11 cellular contexts compared by ENCODE assay signal in the genomic region with DNA sequence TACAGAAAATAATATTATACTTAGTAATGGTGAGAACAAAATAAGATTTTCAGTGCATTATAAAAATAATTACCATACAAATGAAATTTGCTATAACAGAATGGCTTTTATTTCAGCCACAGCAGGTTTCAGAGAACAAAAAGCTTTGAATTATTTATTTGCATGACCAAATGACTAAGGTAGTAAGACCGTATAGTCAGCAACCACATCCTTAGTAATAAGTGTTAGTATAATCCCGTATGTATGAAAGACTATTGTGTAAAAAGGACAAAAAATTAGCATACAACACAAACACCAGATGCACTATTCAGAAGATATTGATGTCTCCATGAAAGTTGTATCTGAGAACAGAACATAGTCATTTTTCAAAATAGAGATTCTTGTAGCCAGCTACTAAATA. TPM values are rescaled to one million over a fixed set of nuclear protein-coding genes. Genes with fewer than 3 reads are reported as not detected.
DNase-seq lines count a peak whose midpoint lies in the region; ATAC-seq and TF ChIP-seq lines count a peak whose summit lies in the region.
"Had no signal": no experiment of that assay in that cellular context is flagged by ENCODE, and none has a peak within 500 bp of the region (broad histone marks: within the 10 kb centered on the region; RNA-seq: fewer than 3 reads in every experiment).

No MANE protein-coding gene starts in this region.

- H3K4me1 ChIP-seq in transverse colon (peaks cover 22 to 100% (median 71%) of the 10 kb centered on the region in 4 donors), gastrocnemius medialis (peaks cover 0 to 32% of the 10 kb centered on the region in 2 donors)

- no peak for TF ChIP-seq CTCF in astrocyte of the spinal cord (IDR thresholded peaks at IDR 0.05; ENCODE audit: low read depth, low read length)
- no peak for TF ChIP-seq CTCF in transverse colon (IDR thresholded peaks at IDR 0.05)
- no peak for TF ChIP-seq CTCF in CD14-positive monocyte (IDR thresholded peaks at IDR 0.05)
- TF ChIP-seq CTCF in gastrocnemius medialis (IDR thresholded peaks at IDR 0.05 in 4 of 5, conservative IDR thresholded peaks at IDR 0.05 in 1 of 5): no peak

- H3K9me3 ChIP-seq in transverse colon (no peaks in the 10 kb centered on the region), gastrocnemius medialis (no peaks in the 10 kb centered on the region)

- WGBS in transverse colon (ENCODE audit: low coverage in 1 of 2), 2 donors: 21 to 31% methylated on average over 2 of the region's 2 CpGs

- peak; percentile 59 to 79 for ATAC-seq in activated T-cell treated with anti-CD3 and anti-CD28 coated beads, Interleukin-2, amount 50 U/mL, for 72 hours (replicated peaks in 1 of 2)
- ATAC-seq in HG03135 (IDR thresholded peaks at IDR 0.05; ENCODE audit: unreplicated experiment) (peak; percentile 44), gastrocnemius medialis (no peak)

- H3K27me3 ChIP-seq in transverse colon (no peaks in the 10 kb centered on the region), gastrocnemius medialis (no peaks in the 10 kb centered on the region)

- no peaks in the 10 kb centered on the region for H3K36me3 Mint-ChIP-seq in activated T-cell treated with anti-CD3 and anti-CD28 coated beads, Interleukin-2, amount 50 U/mL, for 72 hours (ENCODE audit: insufficient read depth in 2 of 2)
- peaks cover 2 to 4% of the 10 kb centered on the region in 2 donors for H3K36me3 Mint-ChIP-seq in CD14-positive monocyte

- no peak for DNase-seq in activated T-cell treated with anti-CD3 and anti-CD28 coated beads, Interleukin-2, amount 50 U/mL, for 72 hours
- no peak for DNase-seq in activated T-cell treated with anti-CD3 and anti-CD28 coated beads, Interleukin-2, amount 50 U/mL, for 48 hours
- DNase-seq in astrocyte of the spinal cord (ENCODE audit: low read depth, low spot score) (peak; percentile 76), transverse colon (no peak), CD14-positive monocyte (ENCODE audit: low spot score) (no peak), COLO829 (ENCODE audit: low spot score) (no peak), gastrocnemius medialis (no peak)
- DNase-seq: activated gamma-delta T cell, Karpas-422 had no signal

- H3K9me3 Mint-ChIP-seq in activated T-cell treated with anti-CD3 and anti-CD28 coated beads, Interleukin-2, amount 50 U/mL, for 72 hours: no peaks in the 10 kb centered on the region
- H3K9me3 Mint-ChIP-seq in CD14-positive monocyte: no peaks in the 10 kb centered on the region

- TF ChIP-seq POLR2A in transverse colon (IDR thresholded peaks at IDR 0.05): no peak
- TF ChIP-seq POLR2A in gastrocnemius medialis (IDR thresholded peaks at IDR 0.05): no peak

- in situ Hi-C loops in astrocyte of the spinal cord (cut with HindIII; ENCODE audit: low sequenced_read_pairs): no loop called here
- in situ Hi-C loops in transverse colon (cut with MboI; ENCODE audit: low pct_ligation_motif_present in 1 of 4, low pct_unique_long_range_greater_than_20kb in 1 of 4, low sequenced_read_pairs in 3 of 4): no loop called here
- in situ Hi-C loops in gastrocnemius medialis (cut with MboI; ENCODE audit: low sequenced_read_pairs in 4 of 4): no loop called here

- H3K36me3 ChIP-seq in transverse colon (no peaks in the 10 kb centered on the region), gastrocnemius medialis (no peaks in the 10 kb centered on the region)

- H3K27ac ChIP-seq in transverse colon: peak overlapping the region; percentile 58 to 72 (median 65)
- no peak overlapping the region for H3K27ac ChIP-seq in gastrocnemius medialis

- H3K4me1 Mint-ChIP-seq in activated T-cell treated with anti-CD3 and anti-CD28 coated beads, Interleukin-2, amount 50 U/mL, for 72 hours (ENCODE audit: low read depth): peaks cover 77% of the 10 kb centered on the region
- peaks cover 52% of the 10 kb centered on the region for H3K4me1 Mint-ChIP-seq in CD14-positive monocyte

- H3K27me3 Mint-ChIP-seq in activated T-cell treated with anti-CD3 and anti-CD28 coated beads, Interleukin-2, amount 50 U/mL, for 72 hours (ENCODE audit: low read depth): no peaks in the 10 kb centered on the region
- H3K27me3 Mint-ChIP-seq in CD14-positive monocyte (ENCODE audit: low read depth in 3 of 3): peaks cover 0 to 2% (median 0%) of the 10 kb centered on the region in 3 donors
- H3K27me3 Mint-ChIP-seq: B cell had no signal

- intact Hi-C loops in transverse colon (cut with DNase I; ENCODE audit: low total_unique reads) (no loop called here), CD14-positive monocyte (cut with micrococcal nuclease) (no loop called here), gastrocnemius medialis (cut with DNase I; ENCODE audit: low total_unique reads) (no loop called here)

- TF ChIP-seq EP300 in transverse colon (IDR thresholded peaks at IDR 0.05; ENCODE audit: low read depth): no peak

- peak overlapping the region; percentile 38 for H3K27ac Mint-ChIP-seq in activated T-cell treated with anti-CD3 and anti-CD28 coated beads, Interleukin-2, amount 50 U/mL, for 72 hours
- no peak overlapping the region for H3K27ac Mint-ChIP-seq in CD14-positive monocyte
- H3K27ac Mint-ChIP-seq: B cell had no signal

- no peak overlapping the region for H3K4me3 ChIP-seq in astrocyte of the spinal cord (ENCODE audit: low read depth, low read length)
- no peak overlapping the region for H3K4me3 ChIP-seq in transverse colon
- H3K4me3 ChIP-seq in gastrocnemius medialis: no peak overlapping the region

- no peak overlapping the region for H3K4me3 Mint-ChIP-seq in activated T-cell treated with anti-CD3 and anti-CD28 coated beads, Interleukin-2, amount 50 U/mL, for 72 hours
- H3K4me3 Mint-ChIP-seq in CD14-positive monocyte: no peak overlapping the region
- H3K4me3 Mint-ChIP-seq: B cell had no signal

RNA-seq across cellular contexts. Expression of gene PDZD8, which starts 12.2 kb away (rescaled TPM):
- total RNA-seq in activated T-cell treated with anti-CD3 and anti-CD28 coated beads, Interleukin-2, amount 50 U/mL, for 72 hours: 10 to 100 TPM; 16.3 to 18.3 TPM
- total RNA-seq in transverse colon: 10 to 100 TPM; 36.7 to 48.6 (median 40.9) TPM
- polyA plus RNA-seq in CD14-positive monocyte: 1 to 10 TPM; 4.6 to 9.0 TPM
- 10 to 100 TPM; 15.9 to 25.0 (median 18.1) TPM for total RNA-seq in gastrocnemius medialis

Comparison
In these comparisons a context has a peak if more than half of its experiments do, and no peak if none do; other contexts are left out.
1. ATAC-seq: peak in activated T-cell treated with anti-CD3 and anti-CD28 coated beads, Interleukin-2, amount 50 U/mL, for 72 hours (2 of 2) and HG03135 (single experiment); none in gastrocnemius medialis (0 of 2).
2. H3K27ac ChIP-seq: peak in transverse colon (4 of 4); none in gastrocnemius medialis (0 of 4).